In genomic region chr16:1527836-1528811, GRCh38 we compare ENCODE assay signal across 15 cellular contexts. TPM values are rescaled to one million over a fixed set of nuclear protein-coding genes. Genes with fewer than 3 reads are reported as not detected.
A peak's percentile ranks its signal among the peaks of the same experiment; 100 is the strongest.
DNase-seq lines count a peak whose midpoint lies in the region; ATAC-seq and TF ChIP-seq lines count a peak whose summit lies in the region.
"Had no signal": no experiment of that assay in that cellular context is flagged by ENCODE, and none has a peak within 500 bp of the region (broad histone marks: within the 10 kb centered on the region; RNA-seq: fewer than 3 reads in every experiment).

No MANE protein-coding gene starts in this region.

- H4K91ac ChIP-seq in H9 (ENCODE audit: insufficient read length, low read depth, low read length): no peak overlapping the region
- peak overlapping the region; percentile 38 for H4K91ac ChIP-seq in trophoblast cell (ENCODE audit: low read depth, low read length)

- H3K27ac Mint-ChIP-seq in H9: peak overlapping the region; percentile 70 to 93 (median 89); a peak in 4 of 7 replicates
- H3K27ac Mint-ChIP-seq: memory B cell had no signal

- no peaks in the 10 kb centered on the region for H4K20me1 ChIP-seq in H9 (ENCODE audit: control insufficient read depth, insufficient read depth, insufficient read length)

- TF ChIP-seq CTCF in H9 (conservative IDR thresholded peaks at IDR 0.05) (no peak), VCaP (conservative IDR thresholded peaks at IDR 0.05) (no peak), heart left ventricle (IDR thresholded peaks at IDR 0.05) (no peak)

- H2AK5ac ChIP-seq in H9 (ENCODE audit: insufficient read length, low read length): no peak overlapping the region
- no peak overlapping the region for H2AK5ac ChIP-seq in trophoblast cell (ENCODE audit: low read length)

- peaks cover 0 to 7% (median 0%) of the 10 kb centered on the region in 9 donors for H3K36me3 ChIP-seq in heart left ventricle
- H3K36me3 ChIP-seq in trophoblast cell (ENCODE audit: control insufficient read depth in 1 of 2, insufficient read depth in 2 of 2, low read length in 2 of 2): peaks cover 5 to 6% of the 10 kb centered on the region in 2 experiments

- H2BK12ac ChIP-seq in H9 (ENCODE audit: insufficient read length, low read depth, low read length): no peak overlapping the region
- peak overlapping the region; percentile 19 for H2BK12ac ChIP-seq in trophoblast cell (ENCODE audit: low read length)

- H2BK120ac ChIP-seq in H9 (ENCODE audit: low read depth, low read length, poor library complexity, severe bottlenecking) (no peak overlapping the region), trophoblast cell (ENCODE audit: insufficient read depth, low read length, poor library complexity) (no peak overlapping the region)

- peak; percentile 7 to 20 (median 10) for ATAC-seq in heart left ventricle

- no peaks in the 10 kb centered on the region for H3K9me3 ChIP-seq in H9 (ENCODE audit: control insufficient read depth, low read depth, low read length)
- no peaks in the 10 kb centered on the region for H3K9me3 ChIP-seq in heart left ventricle
- H3K9me3 ChIP-seq in trophoblast cell (ENCODE audit: insufficient read depth, low read depth, low read length): peaks cover 3% of the 10 kb centered on the region
- H3K9me3 ChIP-seq: prostate gland had no signal

- no peak overlapping the region for H3K18ac ChIP-seq in H9 (ENCODE audit: insufficient read length, low read depth, low read length)
- H3K18ac ChIP-seq in trophoblast cell (ENCODE audit: low read length): peak overlapping the region; percentile 6

- no CpG with 5 or more reads among the region's 42 CpGs for WGBS in H9 (ENCODE audit: extremely low coverage, insufficient read length, low lambda C conversion rate)
- 35 to 46% (median 36%) methylated on average over 26 to 42 of the region's 42 CpGs for WGBS in heart left ventricle, 4 donors
- no CpG with 5 or more reads among the region's 42 CpGs for WGBS in trophoblast cell (ENCODE audit: extremely low coverage, insufficient coverage, insufficient read length)

- no peak overlapping the region for H4K12ac ChIP-seq in trophoblast cell (ENCODE audit: low read depth, low read length)

- H3K79me2 ChIP-seq in H9 (ENCODE audit: insufficient read depth, low read length) (no peaks in the 10 kb centered on the region), trophoblast cell (ENCODE audit: control insufficient read depth, insufficient read depth, low read length, poor library complexity) (peaks cover 9% of the 10 kb centered on the region)
- H3K79me2 ChIP-seq: hepatocyte had no signal

- H4K8ac ChIP-seq in H9 (replicated peaks; ENCODE audit: insufficient read length, low read depth, low read length) (no peak overlapping the region), trophoblast cell (ENCODE audit: low read depth, low read length) (no peak overlapping the region)

- intact Hi-C loops in heart left ventricle (cut with DNase I): loop anchor here in 1 of 10 donors (5.0 kb wide), 1 partner anchor 36 kb away; the partner anchor contains the start of gene TELO2

- H3K4me1 ChIP-seq in H9 (ENCODE audit: insufficient read depth, low read length) (no peaks in the 10 kb centered on the region), heart left ventricle (peaks cover 14 to 66% (median 55%) of the 10 kb centered on the region in 12 donors), trophoblast cell (ENCODE audit: control insufficient read depth in 1 of 2, insufficient read depth in 2 of 2, low read length in 2 of 2) (peaks cover 55 to 56% of the 10 kb centered on the region in 2 experiments)
- H3K4me1 ChIP-seq: prostate gland had no signal

- H4K5ac ChIP-seq in H9 (ENCODE audit: insufficient read length, low read depth, low read length): no peak overlapping the region

- no peaks in the 10 kb centered on the region for H3K27me3 Mint-ChIP-seq in H9 (ENCODE audit: low read depth)

- peaks cover 0 to 4% (median 0%) of the 10 kb centered on the region in 3 experiments; a peak in 2 of 7 replicates for H3K36me3 Mint-ChIP-seq in H9 (ENCODE audit: insufficient read depth in 1 of 3, low read depth in 3 of 3)
- H3K36me3 Mint-ChIP-seq: memory B cell had no signal

- no peaks in the 10 kb centered on the region for H3K79me1 ChIP-seq in H9 (ENCODE audit: insufficient read depth, low read depth, low read length, poor library complexity, severe bottlenecking)
- peaks cover 38% of the 10 kb centered on the region for H3K79me1 ChIP-seq in trophoblast cell (ENCODE audit: low read length)

- no peaks in the 10 kb centered on the region; a peak in 1 of 4 replicates for H3K4me1 Mint-ChIP-seq in H9
- H3K4me1 Mint-ChIP-seq: memory B cell had no signal

- no peak overlapping the region for H2BK15ac ChIP-seq in H9 (ENCODE audit: low read depth, low read length)

- no peak overlapping the region for H3K4me2 ChIP-seq in H9 (ENCODE audit: insufficient read depth, insufficient read length, low read length)
- no peak overlapping the region for H3K4me2 ChIP-seq in trophoblast cell (ENCODE audit: low read length)
- H3K4me2 ChIP-seq: hepatocyte had no signal

- H3K4me3 Mint-ChIP-seq in H9: peak overlapping the region in 1 of 2 experiments; percentile 6; a peak in 1 of 5 replicates
- H3K4me3 Mint-ChIP-seq: memory B cell had no signal

- no peak overlapping the region for H3K4ac ChIP-seq in H9 (ENCODE audit: low read depth, low read length)
- no peak overlapping the region for H3K4ac ChIP-seq in trophoblast cell (ENCODE audit: low read depth, low read length)

- no peak overlapping the region for H2BK5ac ChIP-seq in H9 (ENCODE audit: insufficient read length, low read length)
- no peak overlapping the region for H2BK5ac ChIP-seq in trophoblast cell (ENCODE audit: low read depth, low read length, poor library complexity)

- no peak overlapping the region for H3K9ac ChIP-seq in H9 (ENCODE audit: extremely low read depth, insufficient read length, low read length)
- H3K9ac ChIP-seq in trophoblast cell (ENCODE audit: low read length): no peak overlapping the region

- H3K14ac ChIP-seq in H9 (ENCODE audit: insufficient read depth, low read length): no peak overlapping the region
- H3K14ac ChIP-seq in trophoblast cell (ENCODE audit: low read length): no peak overlapping the region

- no peak overlapping the region for H3K56ac ChIP-seq in H9 (ENCODE audit: insufficient read length, low read depth, low read length)

- H3K27me3 ChIP-seq in H9 (ENCODE audit: insufficient read depth, low read length) (no peaks in the 10 kb centered on the region), heart left ventricle (no peaks in the 10 kb centered on the region), trophoblast cell (ENCODE audit: insufficient read depth, low read length) (no peaks in the 10 kb centered on the region)
- H3K27me3 ChIP-seq: hepatocyte had no signal

- H3K23ac ChIP-seq in H9 (ENCODE audit: insufficient read length, low read depth, low read length) (no peak overlapping the region), trophoblast cell (ENCODE audit: low read length) (no peak overlapping the region)

- no peak overlapping the region for H3K4me3 ChIP-seq in heart left ventricle
- H3K4me3 ChIP-seq in trophoblast cell (ENCODE audit: low read depth, low read length): peak overlapping the region; percentile 60
- H3K4me3 ChIP-seq: hepatocyte, prostate gland had no signal

- H2AFZ ChIP-seq in H9 (ENCODE audit: low read length) (no peak overlapping the region), trophoblast cell (ENCODE audit: insufficient read depth, low read length, poor library complexity) (no peak overlapping the region)
- H2AFZ ChIP-seq: hepatocyte had no signal

- no peaks in the 10 kb centered on the region for H3K23me2 ChIP-seq in H9 (ENCODE audit: insufficient read length, low read depth, low read length, poor library complexity, severe bottlenecking)

- no peak overlapping the region for H2BK20ac ChIP-seq in H9 (ENCODE audit: low read depth, low read length, poor library complexity, severe bottlenecking)

- peak in 1 of 2 donors; percentile 38 for TF ChIP-seq POLR2A in heart left ventricle (IDR thresholded peaks at IDR 0.05)

- H3K27ac ChIP-seq in H9 (ENCODE audit: insufficient read length, low read depth, low read length) (no peak overlapping the region), VCaP (peak overlapping the region; percentile 88), heart left ventricle (peak overlapping the region in 11 of 12 donors; percentile 11 to 99 (median 34)), trophoblast cell (ENCODE audit: low read depth, low read length) (no peak overlapping the region)
- H3K27ac ChIP-seq: hepatocyte, prostate gland had no signal

- no peaks in the 10 kb centered on the region; a peak in 1 of 5 replicates for H3K9me3 Mint-ChIP-seq in H9
- H3K9me3 Mint-ChIP-seq: memory B cell had no signal

- DNase-seq in H9 (no peak), heart left ventricle (peak; percentile 69 to 85 (median 82)), trophoblast cell (no peak), DMS79 (lab: John Stamatoyannopoulos, UW) (no peak), foreskin melanocyte (no peak)
- DNase-seq in NK-92 treated with Interleukin-12 subunit alpha and Interleukin-12 subunit beta, amount 100 ng/mL, for 24 hours (lab: John Stamatoyannopoulos, UW): no peak
- DNase-seq: amygdala; effector CD8-positive, alpha-beta T cell; OCI-M1; stimulated activated CD4-positive, alpha-beta T cell treated with anti-CD3 and anti-CD28 coated beads, Interleukin-4, amount 100 ng/mL, for 4 hours had no signal

- no peak overlapping the region for H3T11ph ChIP-seq in H9 (ENCODE audit: low read length)

RNA-seq across cellular contexts. Expression of gene TMEM204, which starts 5.3 kb away (rescaled TPM):
- total RNA-seq in H9 (2021) (not detected in 2 replicates), heart left ventricle (10 to 100 TPM; 14.0 to 64.2 (median 19.5) TPM)
- 10 to 100 TPM; 29.0 to 37.4 TPM for polyA plus RNA-seq in heart left ventricle
- polyA plus RNA-seq in trophoblast cell (2013): 9.6 and 10.8 TPM in 2 replicates

RNA-seq across cellular contexts. Expression of gene TELO2, which starts 35.0 kb away (rescaled TPM):
- total RNA-seq in H9 (2021) (93.4 and 98.9 TPM in 2 replicates), heart left ventricle (10 to 100 TPM; 11.8 to 29.6 (median 16.7) TPM)
- polyA plus RNA-seq in heart left ventricle: 10 to 100 TPM; 22.7 to 27.0 TPM
- polyA plus RNA-seq in trophoblast cell (2013): 17.7 and 19.2 TPM in 2 replicates

RNA-seq across cellular contexts. Expression of gene PTX4, which starts 39.4 kb away (rescaled TPM):
- total RNA-seq in H9 (2021) (0.20 TPM in 1 of 2 replicates, not detected in the other), heart left ventricle (under 1 TPM in 2 of 9 donors, not detected in 7; 0.20 to 0.23 TPM)
- under 1 TPM in 1 of 2 donors, not detected in 1; 0.04 TPM for polyA plus RNA-seq in heart left ventricle
- polyA plus RNA-seq in trophoblast cell (2013): 0.04 TPM in 1 of 2 replicates, not detected in the other
- total RNA-seq: hepatocyte; T-helper 1 cell treated with Interleukin-12 subunit alpha and Interleukin-12 subunit beta and Interleukin-4 antibody, amounts not matched to agents 30 ng/mL and 1 ng/mL, for 36 hours had no signal
- polyA plus RNA-seq: hepatocyte had no signal

RNA-seq across cellular contexts. Expression of gene CLCN7, which starts 53.3 kb away (rescaled TPM):
- total RNA-seq in H9 (2021) (70.0 and 75.3 TPM in 2 replicates), heart left ventricle (10 to 100 TPM; 30.3 to 70.8 (median 33.6) TPM)
- polyA plus RNA-seq in heart left ventricle: 10 to 100 TPM; 32.7 to 41.5 TPM
- polyA plus RNA-seq in trophoblast cell (2013): 41.9 and 46.1 TPM in 2 replicates

Comparison
In these comparisons a context has a peak if more than half of its experiments do, and no peak if none do; other contexts are left out.
1. DNase-seq: peak in heart left ventricle (5 of 5); none in H9 (single experiment), trophoblast cell (0 of 2), DMS79 (single experiment), NK-92 treated with Interleukin-12 subunit alpha and Interleukin-12 subunit beta, amount 100 ng/mL, for 24 hours (single experiment) and foreskin melanocyte (single experiment).
2. H3K27ac ChIP-seq: peak in VCaP (single experiment) and heart left ventricle (11 of 12); none in H9 (single experiment) and trophoblast cell (single experiment).
3. RNA of gene TMEM204, which starts 5.3 kb away (total RNA-seq): 14.0 to 64.2 TPM in heart left ventricle; not detected in H9; every median in the first group is over 10 times any median in the second.